21 cellular contexts compared by ENCODE assay signal in genomic region chr5:138739938-138740337, GRCh38. TPM values are rescaled to one million over a fixed set of nuclear protein-coding genes. Genes with fewer than 3 reads are reported as not detected.
A peak's percentile ranks its signal among the peaks of the same experiment; 100 is the strongest.
DNase-seq lines count a peak whose midpoint lies in the region; ATAC-seq and TF ChIP-seq lines count a peak whose summit lies in the region.
"Had no signal": no experiment of that assay in that cellular context is flagged by ENCODE, and none has a peak within 500 bp of the region (broad histone marks: within the 10 kb centered on the region; RNA-seq: fewer than 3 reads in every experiment).

No MANE protein-coding gene starts in this region.

- H3K4me3 Mint-ChIP-seq in activated naive CD8-positive, alpha-beta T cell treated with anti-CD3 and anti-CD28 coated beads, Interleukin-2, amount 50 U/mL, for 24 hours = no peak overlapping the region
- H3K4me3 Mint-ChIP-seq in activated naive CD8-positive, alpha-beta T cell treated with anti-CD3 and anti-CD28 coated beads for 36 hours = no peak overlapping the region
- H3K4me3 Mint-ChIP-seq in activated T-helper 1 cell treated with anti-CD3 and anti-CD28 coated beads, Interleukin-12 subunit alpha, Interleukin-12 subunit beta, Interleukin-2, Interleukin-4 antibody, amounts not matched to agents 30 ng/mL and 10 ng/mL and 1 ng/mL, durations not matched to agents 14 hours and 24 hours and 36 hours = no peak overlapping the region
- H3K4me3 Mint-ChIP-seq: CD4-positive, alpha-beta T cell had no signal

- no peaks in the 10 kb centered on the region for H3K9me3 Mint-ChIP-seq in activated naive CD8-positive, alpha-beta T cell treated with anti-CD3 and anti-CD28 coated beads, Interleukin-2, amount 50 U/mL, for 24 hours
- H3K9me3 Mint-ChIP-seq in activated naive CD8-positive, alpha-beta T cell treated with anti-CD3 and anti-CD28 coated beads for 36 hours = peaks cover 2% of the 10 kb centered on the region
- H3K9me3 Mint-ChIP-seq in activated T-helper 1 cell treated with anti-CD3 and anti-CD28 coated beads, Interleukin-12 subunit alpha, Interleukin-12 subunit beta, Interleukin-2, Interleukin-4 antibody, amounts not matched to agents 30 ng/mL and 10 ng/mL and 1 ng/mL, durations not matched to agents 14 hours and 24 hours and 36 hours = no peaks in the 10 kb centered on the region
- H3K9me3 Mint-ChIP-seq: CD4-positive, alpha-beta T cell had no signal

- no peak for ATAC-seq in activated naive CD8-positive, alpha-beta T cell treated with anti-CD3 and anti-CD28 coated beads, Interleukin-2, amount 50 U/mL, for 24 hours
- no peak for ATAC-seq in GM18868 (IDR thresholded peaks at IDR 0.05; ENCODE audit: unreplicated experiment)
- ATAC-seq: Right ventricle myocardium inferior had no signal

- no peaks in the 10 kb centered on the region for H3K36me3 Mint-ChIP-seq in activated naive CD8-positive, alpha-beta T cell treated with anti-CD3 and anti-CD28 coated beads, Interleukin-2, amount 50 U/mL, for 24 hours (ENCODE audit: low read depth)
- H3K36me3 Mint-ChIP-seq in activated naive CD8-positive, alpha-beta T cell treated with anti-CD3 and anti-CD28 coated beads for 36 hours = no peaks in the 10 kb centered on the region
- peaks cover 1% of the 10 kb centered on the region for H3K36me3 Mint-ChIP-seq in activated T-helper 1 cell treated with anti-CD3 and anti-CD28 coated beads, Interleukin-12 subunit alpha, Interleukin-12 subunit beta, Interleukin-2, Interleukin-4 antibody, amounts not matched to agents 30 ng/mL and 10 ng/mL and 1 ng/mL, durations not matched to agents 14 hours and 24 hours and 36 hours (ENCODE audit: low read depth)

- peaks cover 59% of the 10 kb centered on the region for H3K4me1 Mint-ChIP-seq in activated naive CD8-positive, alpha-beta T cell treated with anti-CD3 and anti-CD28 coated beads, Interleukin-2, amount 50 U/mL, for 24 hours
- peaks cover 26% of the 10 kb centered on the region for H3K4me1 Mint-ChIP-seq in activated naive CD8-positive, alpha-beta T cell treated with anti-CD3 and anti-CD28 coated beads for 36 hours
- peaks cover 37% of the 10 kb centered on the region for H3K4me1 Mint-ChIP-seq in activated T-helper 1 cell treated with anti-CD3 and anti-CD28 coated beads, Interleukin-12 subunit alpha, Interleukin-12 subunit beta, Interleukin-2, Interleukin-4 antibody, amounts not matched to agents 30 ng/mL and 10 ng/mL and 1 ng/mL, durations not matched to agents 14 hours and 24 hours and 36 hours (ENCODE audit: low read depth)

- intact Hi-C loops in activated T-helper 1 cell treated with anti-CD3 and anti-CD28 coated beads, Interleukin-12 subunit alpha, Interleukin-12 subunit beta, Interleukin-2, Interleukin-4 antibody, amounts not matched to agents 30 ng/mL and 10 ng/mL and 1 ng/mL, durations not matched to agents 14 hours and 24 hours and 36 hours (cut with micrococcal nuclease) = loop anchor here (5.0 kb wide), 1 partner anchor 138 kb away; no protein-coding TSS in a partner anchor

- peak overlapping the region; percentile 10 for H3K27ac Mint-ChIP-seq in activated naive CD8-positive, alpha-beta T cell treated with anti-CD3 and anti-CD28 coated beads, Interleukin-2, amount 50 U/mL, for 24 hours
- H3K27ac Mint-ChIP-seq in activated naive CD8-positive, alpha-beta T cell treated with anti-CD3 and anti-CD28 coated beads for 36 hours = no peak overlapping the region
- H3K27ac Mint-ChIP-seq in activated T-helper 1 cell treated with anti-CD3 and anti-CD28 coated beads, Interleukin-12 subunit alpha, Interleukin-12 subunit beta, Interleukin-2, Interleukin-4 antibody, amounts not matched to agents 30 ng/mL and 10 ng/mL and 1 ng/mL, durations not matched to agents 14 hours and 24 hours and 36 hours = peak overlapping the region; percentile 8
- H3K27ac Mint-ChIP-seq: CD4-positive, alpha-beta T cell had no signal

- peaks cover 17% of the 10 kb centered on the region for H3K27me3 Mint-ChIP-seq in activated naive CD8-positive, alpha-beta T cell treated with anti-CD3 and anti-CD28 coated beads, Interleukin-2, amount 50 U/mL, for 24 hours
- peaks cover 42% of the 10 kb centered on the region for H3K27me3 Mint-ChIP-seq in activated naive CD8-positive, alpha-beta T cell treated with anti-CD3 and anti-CD28 coated beads for 36 hours
- peaks cover 13% of the 10 kb centered on the region for H3K27me3 Mint-ChIP-seq in activated T-helper 1 cell treated with anti-CD3 and anti-CD28 coated beads, Interleukin-12 subunit alpha, Interleukin-12 subunit beta, Interleukin-2, Interleukin-4 antibody, amounts not matched to agents 30 ng/mL and 10 ng/mL and 1 ng/mL, durations not matched to agents 14 hours and 24 hours and 36 hours (ENCODE audit: insufficient read depth)

- no peak for TF ChIP-seq EP300 in Ishikawa (IDR thresholded peaks at IDR 0.05; ENCODE audit: borderline replicate concordance)

- no peak for DNase-seq in activated naive CD8-positive, alpha-beta T cell treated with anti-CD3 and anti-CD28 coated beads, Interleukin-2, amount 50 U/mL, for 24 hours
- DNase-seq in activated naive CD8-positive, alpha-beta T cell treated with anti-CD3 and anti-CD28 coated beads for 36 hours = no peak
- no peak for DNase-seq in activated T-helper 1 cell treated with anti-CD3 and anti-CD28 coated beads, Interleukin-12 subunit alpha, Interleukin-12 subunit beta, Interleukin-2, Interleukin-4 antibody, amounts not matched to agents 30 ng/mL and 10 ng/mL and 1 ng/mL, durations not matched to agents 14 hours and 24 hours and 36 hours (ENCODE audit: low spot score)
- DNase-seq in occipital lobe (lab: John Stamatoyannopoulos, UW) (no peak), middle frontal gyrus (ENCODE audit: extremely low spot score, low spot score) (no peak)
- DNase-seq: CD4-positive, alpha-beta T cell; GM23248; HCEC 1CT; KBM-7; MV-4-11; NCI-H1105; NCI-H1436 treated with DMSO at 0.1 percent for 48 hours; NCI-H187 treated with DMSO at 0.1 percent for 48 hours; NCI-H2171 treated with DMSO at 0.1 percent for 48 hours; NCI-H524; NCI-H774; PC-9; SJCRH30 had no signal

- TF ChIP-seq RAD21 in Ishikawa (IDR thresholded peaks at IDR 0.05; ENCODE audit: low read depth) = no peak

TF ChIP-seq in Ishikawa, 13 proteins besides CTCF, POLR2A, EP300 and RAD21:
- TF ChIP-seq ZBTB7A (IDR thresholded peaks at IDR 0.05; ENCODE audit: low read depth) (no peak), FOXM1 (IDR thresholded peaks at IDR 0.05; ENCODE audit: borderline replicate concordance, low read depth) (no peak), NFIC (IDR thresholded peaks at IDR 0.05) (0 out of 2 replicates have a peak, but pooled peaks have one; percentile 40)
TF ChIP-seq in Ishikawa: peak in this region for 1.

RNA-seq across cellular contexts. Expression of gene CTNNA1, which starts 13.3 kb away (rescaled TPM):
- total RNA-seq in activated naive CD8-positive, alpha-beta T cell treated with anti-CD3 and anti-CD28 coated beads for 36 hours = 10 to 100 TPM; 58.1 to 69.7 TPM
- total RNA-seq in activated T-helper 1 cell treated with anti-CD3 and anti-CD28 coated beads, Interleukin-12 subunit alpha, Interleukin-12 subunit beta, Interleukin-2, Interleukin-4 antibody, amounts not matched to agents 30 ng/mL and 10 ng/mL and 1 ng/mL, durations not matched to agents 14 hours and 24 hours and 36 hours = 56.6 and 58.0 TPM in 2 replicates
- total RNA-seq in occipital lobe = 216 TPM
